20 cellular contexts compared by ENCODE assay signal in the genomic region with DNA sequence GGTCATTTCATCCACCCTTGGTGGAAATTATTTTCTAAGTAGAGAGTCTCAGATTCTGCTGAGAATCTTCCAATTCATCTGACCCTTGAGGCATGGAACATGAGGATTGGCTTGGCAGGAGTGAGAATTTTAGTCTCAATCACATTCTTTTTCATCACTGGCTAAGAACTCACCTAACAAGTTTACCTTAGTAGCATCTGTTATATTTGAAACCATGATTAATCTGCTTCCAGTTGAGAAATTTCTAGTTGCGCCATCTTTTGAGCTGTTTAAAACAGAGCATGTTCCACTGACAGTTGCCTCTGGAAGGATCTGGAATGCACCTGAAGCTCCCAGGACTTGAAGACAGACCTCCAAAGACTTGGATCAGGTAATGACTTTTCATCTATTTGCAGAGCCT. TPM values are rescaled to one million over a fixed set of nuclear protein-coding genes. Genes with fewer than 3 reads are reported as not detected.
"Had no signal": no experiment of that assay in that cellular context is flagged by ENCODE, and none has a peak within 500 bp of the region (broad histone marks: within the 10 kb centered on the region; RNA-seq: fewer than 3 reads in every experiment).

A gene with protein sequence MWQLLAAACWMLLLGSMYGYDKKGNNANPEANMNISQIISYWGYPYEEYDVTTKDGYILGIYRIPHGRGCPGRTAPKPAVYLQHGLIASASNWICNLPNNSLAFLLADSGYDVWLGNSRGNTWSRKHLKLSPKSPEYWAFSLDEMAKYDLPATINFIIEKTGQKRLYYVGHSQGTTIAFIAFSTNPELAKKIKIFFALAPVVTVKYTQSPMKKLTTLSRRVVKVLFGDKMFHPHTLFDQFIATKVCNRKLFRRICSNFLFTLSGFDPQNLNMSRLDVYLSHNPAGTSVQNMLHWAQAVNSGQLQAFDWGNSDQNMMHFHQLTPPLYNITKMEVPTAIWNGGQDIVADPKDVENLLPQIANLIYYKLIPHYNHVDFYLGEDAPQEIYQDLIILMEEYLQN (plus strand): TSS at position 299 of the 400 bp plus-strand sequence. CDS start 18,295 bp downstream, outside the sequence.

- ATAC-seq: right cardiac atrium, T-helper 17 cell had no signal

- H3K27me3 ChIP-seq: ascending aorta, cardiac muscle cell, esophagus squamous epithelium, testis had no signal

- H3K4me3 ChIP-seq: ascending aorta, cardiac muscle cell, esophagus squamous epithelium, testis had no signal

- H3K27ac ChIP-seq: ascending aorta, cardiac muscle cell, testis had no signal

- DNase-seq: activated CD4-positive, alpha-beta T cell treated with anti-CD3 and anti-CD28 coated beads, Interleukin-2, amount 10 ng/mL, durations not matched to agents 7 days and 5 days; activated CD4-positive, CD25-positive, alpha-beta regulatory T cell; activated CD8-positive, alpha-beta memory T cell treated with anti-CD3 and anti-CD28 coated beads, Interleukin-2, amount 50 U/mL, for 48 hours; endodermal cell; esophagus squamous epithelium; glutamatergic neuron; hypothalamus; nephron progenitor cell; occipital lobe; right cardiac atrium; T-helper 17 cell; testis had no signal

- H3K4me1 ChIP-seq: ascending aorta had no signal

- H3K9me3 ChIP-seq: ascending aorta, esophagus squamous epithelium, testis had no signal

- H3K36me3 ChIP-seq: ascending aorta, cardiac muscle cell, esophagus squamous epithelium had no signal

RNA-seq across cellular contexts. Expression of the gene that starts here (rescaled TPM):
- total RNA-seq: activated CD4-positive, alpha-beta T cell treated with anti-CD3 and anti-CD28 coated beads, Interleukin-2, amount 10 ng/mL, durations not matched to agents 7 days and 5 days; ascending aorta; cardiac muscle cell; dermis microvascular lymphatic vessel endothelial cell; endodermal cell; fibroblast of villous mesenchyme; kidney epithelial cell; liver; occipital lobe; progenitor cell of endocrine pancreas; right cardiac atrium; T-helper 17 cell; testis; ureter had no signal
- polyA plus RNA-seq: cardiac muscle cell, liver, right cardiac atrium had no signal
